In genomic region chr16:56916571-56917403, GRCh38 we compare ENCODE assay signal across 8 cellular contexts. TPM values are rescaled to one million over a fixed set of nuclear protein-coding genes. Genes with fewer than 3 reads are reported as not detected.
DNase-seq lines count a peak whose midpoint lies in the region; ATAC-seq, FAIRE-seq and TF ChIP-seq lines count a peak whose summit lies in the region.

No MANE protein-coding gene starts in this region.

- H3K4me1 Mint-ChIP-seq in CD4-positive, alpha-beta memory T cell: peaks cover 15 to 31% (median 16%) of the 10 kb centered on the region in 4 donors

- DNase-seq in CD4-positive, alpha-beta memory T cell: peak in 4 of 5 donors; percentile 26 to 50 (median 35)
- DNase-seq in GM12878 (ENCODE audit: low read depth, low spot score) (peak; percentile 77), small intestine (no peak), NCI-H2196 treated with DMSO at 0.1 percent for 48 hours (lab: John Stamatoyannopoulos, UW; ENCODE audit: unreplicated experiment) (no peak), D341Med (ENCODE audit: low spot score) (no peak)

- H3K27me3 ChIP-seq in CD4-positive, alpha-beta memory T cell (ENCODE audit: insufficient read depth, low read length): no peaks in the 10 kb centered on the region
- no peaks in the 10 kb centered on the region for H3K27me3 ChIP-seq in GM12878 (replicated peaks in 1 of 2; ENCODE audit: control insufficient read depth in 2 of 2, insufficient read depth in 2 of 2, low read length in 1 of 2)
- no peaks in the 10 kb centered on the region for H3K27me3 ChIP-seq in small intestine (ENCODE audit: control insufficient read depth in 2 of 2, insufficient read depth in 2 of 2, low read length in 2 of 2)

- H3K4me2 ChIP-seq in GM12878 (ENCODE audit: control insufficient read depth, insufficient read depth): peak overlapping the region; percentile 82

- H3K4me1 ChIP-seq in CD4-positive, alpha-beta memory T cell (ENCODE audit: insufficient read depth, low read length): peaks cover 20% of the 10 kb centered on the region
- H3K4me1 ChIP-seq in GM12878 (ENCODE audit: control insufficient read depth, insufficient read depth, low read length) (peaks cover 48% of the 10 kb centered on the region), small intestine (ENCODE audit: control insufficient read depth in 2 of 2, insufficient read depth in 1 of 2, low read depth in 1 of 2, low read length in 1 of 2) (no peaks in the 10 kb centered on the region)

- TF ChIP-seq POLR2A in GM12878 (IDR thresholded peaks at IDR 0.05; ENCODE audit: low read depth, low read length): no peak

- peak; percentile 98 to 99 for TF ChIP-seq EP300 in GM12878 (IDR thresholded peaks at IDR 0.05; ENCODE audit: borderline replicate concordance in 1 of 2, control insufficient read depth in 1 of 2, low read depth in 2 of 2, low read length in 2 of 2)

- RAD21 ChIA-PET in GM12878 (lab: Charles Lee; ENCODE audit: unreplicated experiment): interaction anchor here (0.6 to 4.6 kb wide), 9 partner anchors 14 to 125 kb away, joined by 3 to 34 read pairs (median 3); partner anchors contain the start of gene HERPUD1

- FAIRE-seq in GM12878 (lab: Jason Lieb, UNC) (peak; percentile 78), small intestine (lab: Jason Lieb, UNC) (no peak)

- in situ Hi-C loops in GM12878 (cut with MboI): no loop called here

- H3K79me2 ChIP-seq in GM12878 (ENCODE audit: control insufficient read depth, insufficient read depth, low read length): no peaks in the 10 kb centered on the region

- H3K4me3 ChIP-seq in CD4-positive, alpha-beta memory T cell (ENCODE audit: low read length in 2 of 2): peak overlapping the region in 1 of 2 donors; percentile 13
- no peak overlapping the region; the same call in 1 of the 2 replicates for H3K4me3 ChIP-seq in GM12878
- H3K4me3 ChIP-seq in small intestine (ENCODE audit: low read depth in 1 of 2, low read length in 2 of 2): no peak overlapping the region

- peak overlapping the region; percentile 35 for H3K27ac ChIP-seq in CD4-positive, alpha-beta memory T cell (ENCODE audit: low read depth, low read length)
- H3K27ac ChIP-seq in GM12878 (ENCODE audit: control insufficient read depth, insufficient read depth) (peak overlapping the region; percentile 79), small intestine (ENCODE audit: low read depth in 1 of 2, low read length in 1 of 2) (peak overlapping the region; percentile 43 to 94)

- POLR2A ChIA-PET in CD4-positive, alpha-beta memory T cell (lab: Charles Lee; ENCODE audit: partially characterized antibody): interaction anchor here (0.9 to 5.2 kb wide), 3 partner anchors 14 to 269 kb away, joined by 4 to 45 read pairs (median 5); partner anchors contain the start of genes HERPUD1 and PSME3IP1
- POLR2A ChIA-PET in GM12878 (lab: Charles Lee): interaction anchor here (1.0 to 13.8 kb wide), 5 partner anchors 19 to 69 kb away, joined by 3 to 306 read pairs (median 3); partner anchors contain the start of gene HERPUD1

- H4K20me1 ChIP-seq in GM12878 (ENCODE audit: control insufficient read depth, insufficient read depth): no peaks in the 10 kb centered on the region

- TSS peak; percentile 96 for BruUV-seq in GM12878 (replicated peaks; lab: Mats Ljungman, UMichigan)

- H3K9ac ChIP-seq in GM12878 (ENCODE audit: control insufficient read depth, insufficient read depth, low read length): peak overlapping the region; percentile 47

- CTCF ChIA-PET in CD4-positive, alpha-beta memory T cell (lab: Charles Lee; ENCODE audit: partially characterized antibody): interaction anchor here (0.9 to 1.7 kb wide), 2 partner anchors 49 to 239 kb away, joined by 3 to 4 read pairs; no protein-coding TSS in a partner anchor
- CTCF ChIA-PET in GM12878 (lab: Yijun Ruan, JAX): interaction anchor here (0.9 to 2.3 kb wide), 4 partner anchors 10 to 35 kb away, joined by 3 to 7 read pairs (median 5); no protein-coding TSS in a partner anchor

- peak overlapping the region; percentile 61 to 93 (median 86) for H3K27ac Mint-ChIP-seq in CD4-positive, alpha-beta memory T cell

- ATAC-seq in GM19452 (IDR thresholded peaks at IDR 0.05; ENCODE audit: unreplicated experiment) (peak; percentile 65), HG03439 (IDR thresholded peaks at IDR 0.05; ENCODE audit: unreplicated experiment) (peak; percentile 60), GM12878 (peak; percentile 76), GM19324 (IDR thresholded peaks at IDR 0.05; ENCODE audit: low FRiP score, unreplicated experiment) (no peak)

- TF ChIP-seq RAD21 in GM12878 (IDR thresholded peaks at IDR 0.05; ENCODE audit: insufficient read depth, low read depth, low read length): 0 out of 2 replicates have a peak, but pooled peaks have one; percentile 2

- no peaks in the 10 kb centered on the region for H3K36me3 Mint-ChIP-seq in CD4-positive, alpha-beta memory T cell

- peak overlapping the region; percentile 1 to 85 (median 56) for H3K4me3 Mint-ChIP-seq in CD4-positive, alpha-beta memory T cell

- intact Hi-C loops in CD4-positive, alpha-beta memory T cell (cut with micrococcal nuclease): no loop called here
- intact Hi-C loops in GM12878 (cut with micrococcal nuclease; ENCODE audit: unreplicated experiment): loop anchor here (1.0 kb wide), 1 partner anchor 15 kb away; no protein-coding TSS in a partner anchor

- H2AFZ ChIP-seq in GM12878 (ENCODE audit: control insufficient read depth, low read depth, low read length): peak overlapping the region; percentile 35

- no peak for TF ChIP-seq CTCF in GM12878 (IDR thresholded peaks at IDR 0.05 in 2 of 3, conservative IDR thresholded peaks at IDR 0.05 in 1 of 3; ENCODE audit: control insufficient read depth in 2 of 3, extremely low read depth in 1 of 3, insufficient read depth in 1 of 3, low read depth in 3 of 3, low read length in 3 of 3)

- SMC1A ChIA-PET in GM12878 (lab: Charles Lee; ENCODE audit: uncharacterized antibody, unreplicated experiment): interaction anchor here (0.6 to 6.4 kb wide), 7 partner anchors 10 to 621 kb away, joined by 3 to 52 read pairs (median 4); partner anchors contain the start of gene HERPUD1

- H3K9me3 Mint-ChIP-seq in CD4-positive, alpha-beta memory T cell: no peaks in the 10 kb centered on the region

- no peaks in the 10 kb centered on the region for H3K9me3 ChIP-seq in CD4-positive, alpha-beta memory T cell (ENCODE audit: control insufficient read depth in 1 of 2, low read length in 2 of 2)
- H3K9me3 ChIP-seq in GM12878 (replicated peaks; ENCODE audit: control insufficient read depth, insufficient read depth, low read length) (no peaks in the 10 kb centered on the region; the same call in 2 of the 3 replicates), small intestine (ENCODE audit: control insufficient read depth, low read depth) (no peaks in the 10 kb centered on the region)

- peaks cover 3 to 4% of the 10 kb centered on the region in 2 donors for H3K27me3 Mint-ChIP-seq in CD4-positive, alpha-beta memory T cell

- WGBS in GM12878 (ENCODE audit: insufficient coverage, insufficient replicate concordance, low lambda C conversion rate, missing lambda C conversion rate): 5% methylated on average over 5 of the region's 5 CpGs
- 44 to 86% (median 60%) methylated on average over 5 of the region's 5 CpGs for WGBS in small intestine, 3 donors

- no peaks in the 10 kb centered on the region for H3K36me3 ChIP-seq in CD4-positive, alpha-beta memory T cell (ENCODE audit: insufficient read depth, low read length)
- H3K36me3 ChIP-seq in GM12878 (ENCODE audit: control insufficient read depth in 2 of 2, insufficient read depth in 2 of 2, low read length in 1 of 2): no peaks in the 10 kb centered on the region
- H3K36me3 ChIP-seq in small intestine (ENCODE audit: control insufficient read depth in 2 of 2, insufficient read depth in 2 of 2, low read length in 2 of 2): no peaks in the 10 kb centered on the region

RNA-seq across cellular contexts. Expression of gene HERPUD1, which starts 15.2 kb away (rescaled TPM):
- 100 to 1,000 TPM; 130 to 136 TPM for total RNA-seq in CD4-positive, alpha-beta memory T cell
- polyA plus RNA-seq in CD4-positive, alpha-beta memory T cell: 100 to 1,000 TPM; 110 to 201 TPM
- total RNA-seq in GM12878 (2013; cell fraction: nucleolus; rRNA removed): 346 and 347 TPM in 2 replicates
- total RNA-seq in GM12878 (2014; rRNA removed) (69.9 and 80.4 TPM in 2 replicates), GM12878 (2014; rRNA removed; fragmentation: Illumina TruSeq; extraction: Trizol) (102 and 107 TPM in 2 replicates), GM12878 (2021) (129 and 143 TPM in 2 replicates)
- polyA plus RNA-seq in GM12878 (2011; ENCODE audit: low read depth): 132 TPM
- polyA plus RNA-seq in GM12878 (2011; rRNA removed) (119 and 178 TPM in 2 replicates), GM12878 (2014; fragmentation: Illumina TruSeq; extraction: Trizol) (138 and 149 TPM in 2 replicates), GM12878 (2014; fragmentation: Nextera tagmentation; extraction: Ambion mirVana) (10 to 100 TPM; 32.6 to 68.1 TPM), GM12878 (2014; rRNA removed) (99.0 and 129 TPM in 2 replicates), GM12878 (2016; fragmentation: Nextera tagmentation; extraction: Ambion mirVana) (100 to 1,000 TPM; 204 to 212 TPM), small intestine (100 to 1,000 TPM in 1 of 3 donors, 10 to 100 TPM in 2; 25.9 to 126 (median 68.1) TPM)
- 111 and 123 TPM in 2 replicates for polyA plus RNA-seq in GM12878 (2011; cell fraction: cytosol; rRNA removed)
- 83.2 and 124 TPM in 2 replicates for polyA plus RNA-seq in GM12878 (2011; cell fraction: nucleus; rRNA removed)
- 141 and 168 TPM in 2 replicates for polyA plus RNA-seq in GM12878 (2012)
- 110 and 134 TPM in 2 replicates for polyA minus RNA-seq in GM12878 (2011; rRNA and poly(A)+ RNA removed)
- polyA minus RNA-seq in GM12878 (2011; cell fraction: cytosol; rRNA and poly(A)+ RNA removed): 46.4 and 58.4 TPM in 2 replicates
- 93.1 and 103 TPM in 2 replicates for polyA minus RNA-seq in GM12878 (2011; cell fraction: nucleus; rRNA and poly(A)+ RNA removed)

RNA-seq across cellular contexts. Expression of gene CETP, which starts 45.0 kb away (rescaled TPM):
- not detected for total RNA-seq in CD4-positive, alpha-beta memory T cell
- polyA plus RNA-seq in CD4-positive, alpha-beta memory T cell: under 1 TPM in 1 of 2 donors, not detected in 1; 0.14 TPM
- 2.0 and 2.9 TPM in 2 replicates for total RNA-seq in GM12878 (2013; cell fraction: nucleolus; rRNA removed)
- total RNA-seq in GM12878 (2014; rRNA removed): 1.9 and 2.3 TPM in 2 replicates
- 1.2 and 1.3 TPM in 2 replicates for total RNA-seq in GM12878 (2014; rRNA removed; fragmentation: Illumina TruSeq; extraction: Trizol)
- total RNA-seq in GM12878 (2021): 0.77 and 1.4 TPM in 2 replicates
- polyA plus RNA-seq in GM12878 (2011; ENCODE audit: low read depth): 0.92 TPM
- 4.5 and 6.4 TPM in 2 replicates for polyA plus RNA-seq in GM12878 (2011; rRNA removed)
- 4.8 and 5.3 TPM in 2 replicates for polyA plus RNA-seq in GM12878 (2011; cell fraction: cytosol; rRNA removed)
- 2.6 and 3.7 TPM in 2 replicates for polyA plus RNA-seq in GM12878 (2011; cell fraction: nucleus; rRNA removed)
- polyA plus RNA-seq in GM12878 (2012): 1.2 and 2.1 TPM in 2 replicates
- 0.90 and 1.2 TPM in 2 replicates for polyA plus RNA-seq in GM12878 (2014; fragmentation: Illumina TruSeq; extraction: Trizol)
- 1 to 10 TPM; 2.4 to 2.9 TPM for polyA plus RNA-seq in GM12878 (2014; fragmentation: Nextera tagmentation; extraction: Ambion mirVana)
- 1.4 and 1.5 TPM in 2 replicates for polyA plus RNA-seq in GM12878 (2014; rRNA removed)
- polyA plus RNA-seq in GM12878 (2016; fragmentation: Nextera tagmentation; extraction: Ambion mirVana): 1 to 10 TPM; 2.3 to 2.9 TPM
- 3.1 and 3.4 TPM in 2 replicates for polyA minus RNA-seq in GM12878 (2011; rRNA and poly(A)+ RNA removed)
- 0.94 and 1.3 TPM in 2 replicates for polyA minus RNA-seq in GM12878 (2011; cell fraction: cytosol; rRNA and poly(A)+ RNA removed)
- 0.85 and 0.96 TPM in 2 replicates for polyA minus RNA-seq in GM12878 (2011; cell fraction: nucleus; rRNA and poly(A)+ RNA removed)
- polyA plus RNA-seq in small intestine: 1 to 10 TPM in 1 of 3 donors, under 1 TPM in 1, not detected in 1; 0.34 to 1.6 TPM

RNA-seq across cellular contexts. Expression of gene SLC12A3, which starts 51.8 kb away (rescaled TPM):
- not detected for total RNA-seq in CD4-positive, alpha-beta memory T cell
- not detected for polyA plus RNA-seq in CD4-positive, alpha-beta memory T cell
- total RNA-seq in GM12878 (2013; cell fraction: nucleolus; rRNA removed): 0.98 and 2.1 TPM in 2 replicates
- 3.4 and 4.0 TPM in 2 replicates for total RNA-seq in GM12878 (2014; rRNA removed)
- 2.8 and 3.5 TPM in 2 replicates for total RNA-seq in GM12878 (2014; rRNA removed; fragmentation: Illumina TruSeq; extraction: Trizol)
- total RNA-seq in GM12878 (2021): 4.8 and 5.2 TPM in 2 replicates
- 0.21 TPM for polyA plus RNA-seq in GM12878 (2011; ENCODE audit: low read depth)
- polyA plus RNA-seq in GM12878 (2011; rRNA removed): 0.05 and 0.16 TPM in 2 replicates
- 0.10 and 0.16 TPM in 2 replicates for polyA plus RNA-seq in GM12878 (2011; cell fraction: cytosol; rRNA removed)
- polyA plus RNA-seq in GM12878 (2011; cell fraction: nucleus; rRNA removed): 0.13 and 0.35 TPM in 2 replicates
- polyA plus RNA-seq in GM12878 (2012): 0.38 and 0.55 TPM in 2 replicates
- polyA plus RNA-seq in GM12878 (2014; fragmentation: Illumina TruSeq; extraction: Trizol): 4.9 and 5.9 TPM in 2 replicates
- 1 to 10 TPM in 1 of 2 experiments, under 1 TPM in 1; 0.95 to 1.0 TPM for polyA plus RNA-seq in GM12878 (2014; fragmentation: Nextera tagmentation; extraction: Ambion mirVana)
- 5.1 and 6.3 TPM in 2 replicates for polyA plus RNA-seq in GM12878 (2014; rRNA removed)
- polyA plus RNA-seq in GM12878 (2016; fragmentation: Nextera tagmentation; extraction: Ambion mirVana): 1 to 10 TPM; 2.8 TPM
- 0.21 and 0.22 TPM in 2 replicates for polyA minus RNA-seq in GM12878 (2011; rRNA and poly(A)+ RNA removed)
- 1.0 and 2.3 TPM in 2 replicates for polyA minus RNA-seq in GM12878 (2011; cell fraction: cytosol; rRNA and poly(A)+ RNA removed)
- polyA minus RNA-seq in GM12878 (2011; cell fraction: nucleus; rRNA and poly(A)+ RNA removed): 0.29 TPM in 1 of 2 replicates, not detected in the other
- under 1 TPM in 1 of 3 donors, not detected in 2; 0.04 TPM for polyA plus RNA-seq in small intestine

Comparison
In these comparisons a context has a peak if more than half of its experiments do, and no peak if none do; other contexts are left out.
1. DNase-seq: peak in CD4-positive, alpha-beta memory T cell (4 of 5) and GM12878 (single experiment); none in small intestine (single experiment), NCI-H2196 treated with DMSO at 0.1 percent for 48 hours (single experiment) and D341Med (single experiment).
2. Peak in every context shown above with its lines, with median percentiles within 50 percentile points of each other: H3K27ac ChIP-seq.